Comparison of ENCODE assay signal across 8 cellular contexts in genomic region chr10:75408911-75409885, GRCh38. TPM values are rescaled to one million over a fixed set of nuclear protein-coding genes. Genes with fewer than 3 reads are reported as not detected.
DNase-seq lines count a peak whose midpoint lies in the region; ATAC-seq and TF ChIP-seq lines count a peak whose summit lies in the region.

No MANE protein-coding gene starts in this region.

- H3K4me3 Mint-ChIP-seq in stimulated activated naive B cell treated with anti-CD40 and anti-IgM and Interleukin-4, amounts not matched to agents 10 μg/mL and 1 μg/mL and 100 μg/mL, for 72 hours, result peak overlapping the region; percentile 77 to 80

- H3K27ac Mint-ChIP-seq in stimulated activated naive B cell treated with anti-CD40 and anti-IgM and Interleukin-4, amounts not matched to agents 10 μg/mL and 1 μg/mL and 100 μg/mL, for 72 hours, result no peak overlapping the region

- H3K27me3 Mint-ChIP-seq in stimulated activated naive B cell treated with anti-CD40 and anti-IgM and Interleukin-4, amounts not matched to agents 10 μg/mL and 1 μg/mL and 100 μg/mL, for 72 hours, result peaks cover 60 to 86% of the 10 kb centered on the region in 2 donors

- H3K36me3 Mint-ChIP-seq in stimulated activated naive B cell treated with anti-CD40 and anti-IgM and Interleukin-4, amounts not matched to agents 10 μg/mL and 1 μg/mL and 100 μg/mL, for 72 hours, result peaks cover 3 to 4% of the 10 kb centered on the region in 2 donors

- peak; percentile 57 for DNase-seq in NCI-H82 (lab: John Stamatoyannopoulos, UW)
- DNase-seq in NCI-H82 treated with DMSO at 0.1 percent for 48 hours (lab: John Stamatoyannopoulos, UW; ENCODE audit: unreplicated experiment), result no peak
- DNase-seq in Peyer's patch, result peak in 2 of 3 donors; percentile 77 to 86
- no peak for DNase-seq in stimulated activated naive B cell treated with anti-CD40 and anti-IgM and Interleukin-4, amounts not matched to agents 10 μg/mL and 1 μg/mL and 100 μg/mL, for 72 hours

- H3K4me1 Mint-ChIP-seq in stimulated activated naive B cell treated with anti-CD40 and anti-IgM and Interleukin-4, amounts not matched to agents 10 μg/mL and 1 μg/mL and 100 μg/mL, for 72 hours, result peaks cover 7 to 21% of the 10 kb centered on the region in 2 donors

- peak in 3 of 6 experiments; percentile 48 to 59 (median 53) for TF ChIP-seq CTCF in Peyer's patch (IDR thresholded peaks at IDR 0.05)

- H3K27ac ChIP-seq in Peyer's patch (peak overlapping the region; percentile 67 to 84 (median 76)), cingulate gyrus (ENCODE audit: low read depth, low read length) (peak overlapping the region; percentile 87), layer of hippocampus (ENCODE audit: low read depth, low read length) (peak overlapping the region; percentile 80)

- ATAC-seq in HG03159 (IDR thresholded peaks at IDR 0.05; ENCODE audit: unreplicated experiment) (peak; percentile 56), GM19351 (IDR thresholded peaks at IDR 0.05; ENCODE audit: unreplicated experiment) (no peak)
- ATAC-seq in stimulated activated naive B cell treated with anti-CD40 and anti-IgM and Interleukin-4, amounts not matched to agents 10 μg/mL and 1 μg/mL and 100 μg/mL, for 72 hours (replicated peaks), result peak; percentile 51 to 61

- TF ChIP-seq POLR2A in Peyer's patch (IDR thresholded peaks at IDR 0.05), result no peak

- peak overlapping the region; percentile 49 to 93 (median 65) for H3K4me3 ChIP-seq in Peyer's patch

- no peaks in the 10 kb centered on the region for H3K9me3 ChIP-seq in Peyer's patch

- H3K27me3 ChIP-seq in Peyer's patch (no peaks in the 10 kb centered on the region), layer of hippocampus (ENCODE audit: control insufficient read depth, insufficient read depth, low read length) (peaks cover 14% of the 10 kb centered on the region)

- H3K9me3 Mint-ChIP-seq in stimulated activated naive B cell treated with anti-CD40 and anti-IgM and Interleukin-4, amounts not matched to agents 10 μg/mL and 1 μg/mL and 100 μg/mL, for 72 hours, result peaks cover 4% of the 10 kb centered on the region in 2 donors

- no peaks in the 10 kb centered on the region for H3K36me3 ChIP-seq in Peyer's patch

- H3K4me1 ChIP-seq in Peyer's patch, result peaks cover 0 to 15% (median 7%) of the 10 kb centered on the region in 4 donors

RNA-seq across cellular contexts. Expression of gene ZNF503, which starts 7.6 kb away (rescaled TPM):
- 1 to 10 TPM; 5.2 to 9.1 (median 6.4) TPM for total RNA-seq in Peyer's patch

RNA-seq across cellular contexts. Expression of gene LRMDA, which starts 22.2 kb away (rescaled TPM):
- 10 to 100 TPM in 1 of 4 donors, 1 to 10 TPM in 3; 1.4 to 23.1 (median 3.6) TPM for total RNA-seq in Peyer's patch

Comparison
In these comparisons a context has a peak if more than half of its experiments do, and no peak if none do; other contexts are left out.
1. DNase-seq: peak in NCI-H82 (single experiment) and Peyer's patch (2 of 3); none in NCI-H82 treated with DMSO at 0.1 percent for 48 hours (single experiment) and stimulated activated naive B cell treated with anti-CD40 and anti-IgM and Interleukin-4, amounts not matched to agents 10 μg/mL and 1 μg/mL and 100 μg/mL, for 72 hours (single experiment).
2. Peak in every context shown above with its lines, with median percentiles within 50 percentile points of each other: H3K27ac ChIP-seq.